Comparison of ENCODE assay signal across 1 cellular context in the genomic region with DNA sequence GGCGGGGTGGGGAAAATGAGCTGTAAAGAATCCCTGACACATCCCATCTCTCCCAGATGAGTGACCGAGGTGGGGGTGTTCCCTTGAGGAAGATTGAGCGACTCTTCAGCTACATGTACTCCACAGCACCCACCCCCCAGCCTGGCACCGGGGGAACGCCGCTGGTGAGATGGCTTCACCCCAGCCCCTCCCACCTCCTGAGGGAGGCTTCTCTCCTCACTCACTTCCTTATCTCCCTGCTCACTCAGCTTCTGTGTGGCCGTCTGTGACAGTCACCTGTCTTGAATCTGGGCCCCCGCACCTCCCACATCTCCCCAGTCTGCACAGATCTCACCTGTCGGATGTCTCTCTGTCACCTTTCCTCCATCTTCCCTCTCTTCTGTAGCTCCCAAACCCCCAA.
A peak's percentile ranks its signal among the peaks of the same experiment; 100 is the strongest.
TF ChIP-seq lines count a peak whose summit lies in the region.

No MANE protein-coding gene starts in this region.

TF ChIP-seq in HEK293, 187 proteins besides CTCF, POLR2A, EP300 and RAD21:
- TF ChIP-seq SCRT1 (tag by site-specific recombination; IDR thresholded peaks at IDR 0.05; ENCODE audit: borderline replicate concordance) (no peak), ZNF239 (tag by site-specific recombination; IDR thresholded peaks at IDR 0.05) (no peak), ZFP41 (tag by site-specific recombination; IDR thresholded peaks at IDR 0.05; ENCODE audit: borderline replicate concordance) (no peak), EGR2 (tag by site-specific recombination; IDR thresholded peaks at IDR 0.05; ENCODE audit: low read depth) (peak; percentile 15; the same call in 1 of the 2 replicates), ZFHX2 (tag by site-specific recombination; conservative IDR thresholded peaks at IDR 0.05) (0 out of 2 replicates have a peak, but pooled peaks have one; percentile 12), ZFP69B (tag by site-specific recombination; IDR thresholded peaks at IDR 0.05) (no peak), YY1 (tag by site-specific recombination; IDR thresholded peaks at IDR 0.05) (no peak), ZNF146 (tag by site-specific recombination; IDR thresholded peaks at IDR 0.05) (no peak)
- TF ChIP-seq, protein P1, sequence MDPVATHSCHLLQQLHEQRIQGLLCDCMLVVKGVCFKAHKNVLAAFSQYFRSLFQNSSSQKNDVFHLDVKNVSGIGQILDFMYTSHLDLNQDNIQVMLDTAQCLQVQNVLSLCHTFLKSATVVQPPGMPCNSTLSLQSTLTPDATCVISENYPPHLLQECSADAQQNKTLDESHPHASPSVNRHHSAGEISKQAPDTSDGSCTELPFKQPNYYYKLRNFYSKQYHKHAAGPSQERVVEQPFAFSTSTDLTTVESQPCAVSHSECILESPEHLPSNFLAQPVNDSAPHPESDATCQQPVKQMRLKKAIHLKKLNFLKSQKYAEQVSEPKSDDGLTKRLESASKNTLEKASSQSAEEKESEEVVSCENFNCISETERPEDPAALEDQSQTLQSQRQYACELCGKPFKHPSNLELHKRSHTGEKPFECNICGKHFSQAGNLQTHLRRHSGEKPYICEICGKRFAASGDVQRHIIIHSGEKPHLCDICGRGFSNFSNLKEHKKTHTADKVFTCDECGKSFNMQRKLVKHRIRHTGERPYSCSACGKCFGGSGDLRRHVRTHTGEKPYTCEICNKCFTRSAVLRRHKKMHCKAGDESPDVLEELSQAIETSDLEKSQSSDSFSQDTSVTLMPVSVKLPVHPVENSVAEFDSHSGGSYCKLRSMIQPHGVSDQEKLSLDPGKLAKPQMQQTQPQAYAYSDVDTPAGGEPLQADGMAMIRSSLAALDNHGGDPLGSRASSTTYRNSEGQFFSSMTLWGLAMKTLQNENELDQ (tag by site-specific recombination; IDR thresholded peaks at IDR 0.05; ENCODE audit: low read depth): no peak
TF ChIP-seq in HEK293: peak in this region for 2.
